7 cellular contexts compared by ENCODE assay signal in the genomic region with DNA sequence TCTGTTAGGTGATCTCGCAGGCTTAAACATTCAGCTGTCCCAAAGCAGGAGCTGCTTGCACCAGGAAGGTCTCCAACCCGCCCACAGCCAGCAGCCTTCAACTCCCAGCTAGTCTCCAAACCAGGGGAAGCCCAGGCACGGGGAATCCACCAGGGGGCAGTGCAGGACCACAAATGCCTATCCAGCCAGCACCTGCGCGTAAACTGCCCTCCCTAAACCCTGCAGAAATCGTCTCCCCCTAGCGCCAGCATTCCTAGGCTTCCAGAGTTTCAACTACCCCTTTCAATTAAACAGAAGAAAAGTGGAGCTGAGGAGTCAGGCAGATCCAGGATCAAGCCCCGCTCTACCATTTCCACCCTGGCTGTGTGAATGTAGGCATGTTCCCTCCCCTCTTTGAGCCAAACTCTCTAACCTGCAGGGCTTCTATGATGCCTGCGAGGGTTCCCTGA.
DNase-seq lines count a peak whose midpoint lies in the region; ATAC-seq and FAIRE-seq lines count a peak whose summit lies in the region.

No MANE protein-coding gene starts in this region.

- ATAC-seq in HG03159 (IDR thresholded peaks at IDR 0.05; ENCODE audit: unreplicated experiment) = peak; percentile 85

- no peak overlapping the region for H3K27ac ChIP-seq in caudate nucleus (ENCODE audit: low read depth, low read length)

- DNase-seq in GM18507 (ENCODE audit: extremely low spot score, insufficient read length, low read depth) = peak; percentile 73
- peak; percentile 89 for DNase-seq in NCI-H345 treated with DMSO at 0.1 percent for 48 hours (lab: John Stamatoyannopoulos, UW; ENCODE audit: unreplicated experiment)
- DNase-seq in activated CD4-positive, CD25-positive, alpha-beta regulatory T cell (lab: John Stamatoyannopoulos, UW) = peak; percentile 78 to 97 (median 90)
- peak; percentile 44 to 98 (median 85) for DNase-seq in caudate nucleus (lab: John Stamatoyannopoulos, UW)
- peak; percentile 83 for DNase-seq in iris pigment epithelial cell (ENCODE audit: low read depth)
- peak; percentile 87 to 95 for DNase-seq in stimulated activated CD4-positive, alpha-beta T cell treated with anti-CD3 and anti-CD28 coated beads, Interleukin-1b, Interleukin-23, amount 100 ng/mL, for 1 hour (ENCODE audit: low read depth in 2 of 2)

- peak; percentile 93 for FAIRE-seq in GM18507 (lab: Jason Lieb, UNC)
